19 cellular contexts compared by ENCODE assay signal in genomic region chr11:76796511-76797203, GRCh38.
"Had no signal": no experiment of that assay in that cellular context is flagged by ENCODE, and none has a peak within 500 bp of the region (broad histone marks: within the 10 kb centered on the region; RNA-seq: fewer than 3 reads in every experiment).

No MANE protein-coding gene starts in this region.

- H3K36me3 Mint-ChIP-seq: stimulated activated memory B cell treated with anti-CD40 and anti-IgM and Interleukin-4, amounts not matched to agents 10 μg/mL and 1 μg/mL and 100 μg/mL, for 72 hours had no signal

- H3K4me3 Mint-ChIP-seq: activated T-cell treated with anti-CD3 and anti-CD28 coated beads, Interleukin-2, amount 50 U/mL, for 24 hours; neural progenitor cell; stimulated activated memory B cell treated with anti-CD40 and anti-IgM and Interleukin-4, amounts not matched to agents 10 μg/mL and 1 μg/mL and 100 μg/mL, for 72 hours had no signal

- H3K27ac ChIP-seq: brain microvascular endothelial cell, esophagus muscularis mucosa, left lung, neural progenitor cell, parathyroid adenoma, upper lobe of right lung had no signal

- ATAC-seq: activated naive CD4-positive, alpha-beta T cell treated with anti-CD3 and anti-CD28 coated beads, Interleukin-2, amount 50 U/mL, for 72 hours; left lung; stimulated activated memory B cell treated with anti-CD40 and anti-IgM and Interleukin-4, amounts not matched to agents 10 μg/mL and 1 μg/mL and 100 μg/mL, for 72 hours; upper lobe of right lung had no signal

- H3K9me3 Mint-ChIP-seq: activated T-cell treated with anti-CD3 and anti-CD28 coated beads, Interleukin-2, amount 50 U/mL, for 24 hours; stimulated activated memory B cell treated with anti-CD40 and anti-IgM and Interleukin-4, amounts not matched to agents 10 μg/mL and 1 μg/mL and 100 μg/mL, for 72 hours had no signal

- H3K36me3 ChIP-seq: neural progenitor cell had no signal

- H3K27me3 ChIP-seq: brain microvascular endothelial cell, esophagus muscularis mucosa, left lung, neural progenitor cell, upper lobe of right lung had no signal

- H3K4me3 ChIP-seq: esophagus muscularis mucosa, left lung, neural progenitor cell, skin epidermis, upper lobe of right lung had no signal

- H3K9me3 ChIP-seq: esophagus muscularis mucosa, left lung, upper lobe of right lung had no signal

- H3K27ac Mint-ChIP-seq: activated naive CD4-positive, alpha-beta T cell treated with anti-CD3 and anti-CD28 coated beads, Interleukin-2, amount 50 U/mL, for 72 hours; activated T-cell treated with anti-CD3 and anti-CD28 coated beads, Interleukin-2, amount 50 U/mL, for 24 hours; neural progenitor cell; stimulated activated memory B cell treated with anti-CD40 and anti-IgM and Interleukin-4, amounts not matched to agents 10 μg/mL and 1 μg/mL and 100 μg/mL, for 72 hours had no signal

- DNase-seq: activated CD4-positive, CD25-positive, alpha-beta regulatory T cell; activated effector memory CD4-positive, alpha-beta T cell treated with Interleukin-2 at 50 U/mL for 16 hours; activated T-cell treated with anti-CD3 and anti-CD28 coated beads, Interleukin-2, amount 50 U/mL, for 24 hours; amygdala; brain microvascular endothelial cell; cerebellar nuclear complex; foreskin fibroblast; glutamatergic neuron; left lung; mesenchymal stem cell; retina; T-helper 2 cell; upper lobe of right lung had no signal
